In genomic region chr10:1048732-1049424, GRCh38 we compare ENCODE assay signal across 1 cellular context.
TF ChIP-seq lines count a peak whose summit lies in the region.

IDI1 (minus strand) TSS chr10:1049119; CDS start chr10:1049003, 116 bp downstream.

TF ChIP-seq in K562, 482 proteins besides CTCF, POLR2A, EP300 and RAD21 (continued from another document and continues in another):
- TF ChIP-seq ZBTB49 (CRISPR knock-in tag; IDR thresholded peaks at IDR 0.05; ENCODE audit: borderline replicate concordance) = no peak
- no peak for TF ChIP-seq ZNF77 (CRISPR knock-in tag; IDR thresholded peaks at IDR 0.05)
- no peak for TF ChIP-seq IFI16 (CRISPR knock-in tag; IDR thresholded peaks at IDR 0.05)
- TF ChIP-seq ASH1L (IDR thresholded peaks at IDR 0.05; ENCODE audit: borderline replicate concordance, low read depth, partially characterized antibody) = peak; percentile 47
- TF ChIP-seq RUNX1 (IDR thresholded peaks at IDR 0.05; ENCODE audit: low read depth) = no peak
- no peak for TF ChIP-seq ZNF778 (CRISPR knock-in tag; IDR thresholded peaks at IDR 0.05)
- no peak for TF ChIP-seq TRIM28 (IDR thresholded peaks at IDR 0.05)
- no peak for TF ChIP-seq CBX5 (IDR thresholded peaks at IDR 0.05; ENCODE audit: borderline replicate concordance, low read depth)
- TF ChIP-seq THRAP3 (IDR thresholded peaks at IDR 0.05; ENCODE audit: borderline replicate concordance) = no peak
- no peak for TF ChIP-seq HNRNPK (IDR thresholded peaks at IDR 0.05; ENCODE audit: low read depth, low read length, poor library complexity, severe bottlenecking)
- no peak for TF ChIP-seq ZBED1 (IDR thresholded peaks at IDR 0.05)
- TF ChIP-seq ZNF780A (CRISPR knock-in tag; IDR thresholded peaks at IDR 0.05) = no peak
- no peak for TF ChIP-seq NCOA4 (IDR thresholded peaks at IDR 0.05; ENCODE audit: partially characterized antibody)
- peak in 1 of 2 experiments; percentile 22; a peak in 1 of 4 replicates for TF ChIP-seq TEAD1 (CRISPR knock-in tag; IDR thresholded peaks at IDR 0.05)
- TF ChIP-seq VEZF1 (CRISPR knock-in tag; IDR thresholded peaks at IDR 0.05) = peak; percentile 100; the same call in 1 of the 2 replicates
- no peak for TF ChIP-seq E4F1 (CRISPR knock-in tag; IDR thresholded peaks at IDR 0.05; ENCODE audit: borderline replicate concordance)
- TF ChIP-seq TAF15 (IDR thresholded peaks at IDR 0.05; ENCODE audit: low read depth, low read length) = no peak
- no peak for TF ChIP-seq GTF2B (IDR thresholded peaks at IDR 0.05; ENCODE audit: extremely low read depth, insufficient read length)
- TF ChIP-seq ZNF644 (tag; IDR thresholded peaks at IDR 0.05; ENCODE audit: low read depth) = no peak
- TF ChIP-seq ZNF589 (CRISPR knock-in tag; IDR thresholded peaks at IDR 0.05; ENCODE audit: low read depth) = no peak
- no peak for TF ChIP-seq SMAD2 (IDR thresholded peaks at IDR 0.05; ENCODE audit: low read depth, low read length)
- no peak for TF ChIP-seq TFAM (CRISPR knock-in tag; conservative IDR thresholded peaks at IDR 0.05)
- TF ChIP-seq L3MBTL2 (IDR thresholded peaks at IDR 0.05) = peak; percentile 97
- no peak for TF ChIP-seq COPS2 (conservative IDR thresholded peaks at IDR 0.05)
- no peak for TF ChIP-seq DNMT1 (IDR thresholded peaks at IDR 0.05)
- peak; percentile 73; the same call in 1 of the 2 replicates for TF ChIP-seq ZBTB26 (CRISPR knock-in tag; IDR thresholded peaks at IDR 0.05)
- TF ChIP-seq BRF2 (IDR thresholded peaks at IDR 0.05; ENCODE audit: borderline replicate concordance, insufficient read depth, insufficient read length) = no peak
- peak; percentile 62 for TF ChIP-seq HNRNPLL (IDR thresholded peaks at IDR 0.05; ENCODE audit: low read depth, low read length, poor library complexity, severe bottlenecking)
- no peak for TF ChIP-seq ZFPM2 (CRISPR knock-in tag; IDR thresholded peaks at IDR 0.05)
- no peak for TF ChIP-seq NR0B1 (IDR thresholded peaks at IDR 0.05; ENCODE audit: partially characterized antibody)
- TF ChIP-seq EP400 (IDR thresholded peaks at IDR 0.05) = peak; percentile 93
- 0 out of 2 replicates have a peak, but pooled peaks have one; percentile 48 for TF ChIP-seq TARDBP (IDR thresholded peaks at IDR 0.05)
- peak; percentile 85 for TF ChIP-seq TBP (optimal IDR thresholded peaks at IDR 0.05; ENCODE audit: low read depth, low read length)
- TF ChIP-seq THRB (CRISPR knock-in tag; conservative IDR thresholded peaks at IDR 0.05) = 0 out of 2 replicates have a peak, but pooled peaks have one; percentile 69
- TF ChIP-seq TOE1 (IDR thresholded peaks at IDR 0.05; ENCODE audit: borderline replicate concordance) = peak; percentile 15; the same call in 1 of the 2 replicates
- TF ChIP-seq TOE1 (CRISPR knock-in tag; IDR thresholded peaks at IDR 0.05; ENCODE audit: borderline replicate concordance, low read depth) = no peak
- no peak for TF ChIP-seq GTF2F1 (IDR thresholded peaks at IDR 0.05; ENCODE audit: low read depth, low read length)
- no peak for TF ChIP-seq CHCHD3 (CRISPR knock-in tag; IDR thresholded peaks at IDR 0.05)
- TF ChIP-seq CEBPG (CRISPR knock-in tag; IDR thresholded peaks at IDR 0.05) = no peak
- TF ChIP-seq CEBPG (tag; conservative IDR thresholded peaks at IDR 0.05 in 1 of 2, IDR thresholded peaks at IDR 0.05 in 1 of 2) = no peak
- peak; percentile 99 for TF ChIP-seq SREBF1 (IDR thresholded peaks at IDR 0.05; ENCODE audit: borderline replicate concordance, low read depth, low read length)
- no peak for TF ChIP-seq AFF1 (IDR thresholded peaks at IDR 0.05; ENCODE audit: low read depth in 1 of 2, partially characterized antibody in 2 of 2)
- TF ChIP-seq ZNF316 (IDR thresholded peaks at IDR 0.05) = no peak
- no peak for TF ChIP-seq MCM2 (IDR thresholded peaks at IDR 0.05; ENCODE audit: low read depth)
- TF ChIP-seq CBX1 (IDR thresholded peaks at IDR 0.05; ENCODE audit: low read depth) = no peak
- peak in 2 of 3 experiments; percentile 51 to 60 for TF ChIP-seq YY1 (IDR thresholded peaks at IDR 0.05; ENCODE audit: borderline replicate concordance in 1 of 3, control insufficient read depth in 1 of 3, extremely low read depth in 1 of 3, insufficient read depth in 3 of 3, insufficient read length in 1 of 3, insufficient replicate concordance in 2 of 3, low read depth in 1 of 3, low read length in 2 of 3)
- TF ChIP-seq POLR2B (IDR thresholded peaks at IDR 0.05; ENCODE audit: low read depth, partially characterized antibody) = peak; percentile 82
- no peak for TF ChIP-seq PTRF (tag; IDR thresholded peaks at IDR 0.05)
- TF ChIP-seq BCOR (IDR thresholded peaks at IDR 0.05) = no peak
- no peak for TF ChIP-seq MEF2D (tag; conservative IDR thresholded peaks at IDR 0.05; ENCODE audit: low read depth)
- peak; percentile 40; the same call in 1 of the 2 replicates for TF ChIP-seq C11orf30 (IDR thresholded peaks at IDR 0.05; ENCODE audit: low read depth)
- TF ChIP-seq HINFP (tag; conservative IDR thresholded peaks at IDR 0.05; ENCODE audit: low read depth) = no peak
